In the genomic region with DNA sequence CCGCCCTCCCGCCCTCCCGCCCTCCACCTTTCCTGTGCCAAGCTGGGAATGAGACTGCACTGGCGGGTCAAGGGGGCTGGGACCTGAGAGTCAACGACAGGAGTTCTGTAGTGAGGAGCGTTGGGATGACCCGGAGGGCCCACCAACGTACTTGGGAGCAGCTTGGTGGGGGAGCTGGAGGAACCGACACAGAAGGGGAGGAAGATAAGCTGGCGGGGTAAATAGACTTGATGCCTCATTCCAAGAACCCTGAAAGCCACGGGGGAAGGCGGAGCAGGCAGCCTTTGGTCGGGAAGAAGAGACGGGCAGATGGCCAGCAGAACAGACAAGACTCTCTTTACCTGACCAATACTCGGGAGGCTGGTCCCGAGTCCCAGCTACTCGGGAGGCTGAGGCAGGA, we compare ENCODE assay signal across 8 cellular contexts. TPM values are rescaled to one million over a fixed set of nuclear protein-coding genes. Genes with fewer than 3 reads are reported as not detected.
A peak's percentile ranks its signal among the peaks of the same experiment; 100 is the strongest.
DNase-seq lines count a peak whose midpoint lies in the region; ATAC-seq and TF ChIP-seq lines count a peak whose summit lies in the region.

No MANE protein-coding gene starts in this region.

- DNase-seq in heart left ventricle (no peak), Right ventricle myocardium superior (no peak), brain microvascular endothelial cell (no peak), mesothelial cell of epicardium (ENCODE audit: low spot score in 2 of 2, unreplicated experiment in 2 of 2) (no peak), vagina (ENCODE audit: extremely low spot score in 2 of 2) (no peak), NCI-H1105 treated with DMSO at 0.1 percent for 48 hours (lab: John Stamatoyannopoulos, UW) (no peak), NCI-H2196 (lab: John Stamatoyannopoulos, UW; ENCODE audit: unreplicated experiment) (no peak)

- intact Hi-C loops in heart left ventricle (cut with DNase I) (no loop called here), Right ventricle myocardium superior (cut with DNase I) (no loop called here), vagina (cut with DNase I) (no loop called here)

- no peaks in the 10 kb centered on the region for H3K36me3 Mint-ChIP-seq in mesothelial cell of epicardium

- WGBS in heart left ventricle, 4 donors, result 8 to 18% (median 16%) methylated on average over 17 of the region's 17 CpGs

- H3K36me3 ChIP-seq in heart left ventricle (no peaks in the 10 kb centered on the region), brain microvascular endothelial cell (replicated peaks) (no peaks in the 10 kb centered on the region), vagina (no peaks in the 10 kb centered on the region)

- H3K4me1 Mint-ChIP-seq in mesothelial cell of epicardium, result peaks cover 6% of the 10 kb centered on the region

- TF ChIP-seq POLR2A in heart left ventricle (IDR thresholded peaks at IDR 0.05), result no peak
- TF ChIP-seq POLR2A in vagina (IDR thresholded peaks at IDR 0.05), result no peak

- no peaks in the 10 kb centered on the region for H3K9me3 Mint-ChIP-seq in mesothelial cell of epicardium

- in situ Hi-C loops in brain microvascular endothelial cell (cut with HindIII; ENCODE audit: low pct_ligation_motif_present, low sequenced_read_pairs), result no loop called here

- H3K27me3 ChIP-seq in heart left ventricle, result peaks cover 0 to 10% (median 0%) of the 10 kb centered on the region in 9 donors
- peaks cover 2% of the 10 kb centered on the region for H3K27me3 ChIP-seq in brain microvascular endothelial cell (replicated peaks)
- H3K27me3 ChIP-seq in vagina, result no peaks in the 10 kb centered on the region

- TF ChIP-seq CTCF in heart left ventricle (IDR thresholded peaks at IDR 0.05) (no peak), brain microvascular endothelial cell (IDR thresholded peaks at IDR 0.05; ENCODE audit: low read depth, low read length, missing control alignments) (no peak), mesothelial cell of epicardium (IDR thresholded peaks at IDR 0.05; ENCODE audit: unreplicated experiment) (no peak), vagina (IDR thresholded peaks at IDR 0.05) (no peak)

- peak overlapping the region; percentile 20 to 67 (median 54) for H3K4me3 ChIP-seq in heart left ventricle
- H3K4me3 ChIP-seq in brain microvascular endothelial cell (ENCODE audit: low read depth, low read length), result peak overlapping the region; percentile 66
- H3K4me3 ChIP-seq in vagina, result peak overlapping the region; percentile 47 to 54

- ATAC-seq in heart left ventricle (peak in 1 of 4 donors; percentile 2), Right ventricle myocardium superior (ENCODE audit: poor library complexity) (no peak), HG02938 (IDR thresholded peaks at IDR 0.05; ENCODE audit: unreplicated experiment) (no peak)

- H3K4me3 Mint-ChIP-seq in mesothelial cell of epicardium, result peak overlapping the region; percentile 76

- H3K9me3 ChIP-seq in heart left ventricle, result no peaks in the 10 kb centered on the region
- no peaks in the 10 kb centered on the region for H3K9me3 ChIP-seq in vagina

- H3K4me1 ChIP-seq in heart left ventricle (peaks cover 0 to 13% (median 0%) of the 10 kb centered on the region in 12 donors), vagina (peaks cover 5% of the 10 kb centered on the region)

- peaks cover 38% of the 10 kb centered on the region for H3K27me3 Mint-ChIP-seq in mesothelial cell of epicardium (ENCODE audit: low read depth)

- peak overlapping the region; percentile 53 for H3K27ac Mint-ChIP-seq in mesothelial cell of epicardium

- H3K27ac ChIP-seq in heart left ventricle (no peak overlapping the region), brain microvascular endothelial cell (no peak overlapping the region), vagina (no peak overlapping the region)

RNA-seq across cellular contexts. Expression of a gene that starts 0.3 kb away (rescaled TPM):
- total RNA-seq in heart left ventricle (10 to 100 TPM in 1 of 9 donors, 1 to 10 TPM in 8; 1.7 to 10.6 (median 3.8) TPM), Right ventricle myocardium superior (2.9 TPM), mesothelial cell of epicardium (1.1 to 1.6 TPM (median 1.2 TPM) in 3 replicates), vagina (20.1 TPM)
- polyA plus RNA-seq in heart left ventricle, result under 1 TPM; 0.61 to 0.91 TPM
